ENCODE assay signal across 2 cellular contexts in genomic region chr6:160131636-160132296, GRCh38.
TF ChIP-seq lines count a peak whose summit lies in the region.

No MANE protein-coding gene starts in this region.

TF ChIP-seq in IMR-90, 13 proteins besides CTCF, POLR2A, EP300 and RAD21:
- TF ChIP-seq SMC3 (IDR thresholded peaks at IDR 0.05; ENCODE audit: low read depth, low read length) (no peak), CHD1 (IDR thresholded peaks at IDR 0.05; ENCODE audit: low read depth, low read length) (no peak), RFX5 (IDR thresholded peaks at IDR 0.05; ENCODE audit: low read depth, low read length) (no peak)

TF ChIP-seq in H1, 55 proteins besides CTCF, POLR2A, EP300 and RAD21:
- TF ChIP-seq JUN (IDR thresholded peaks at IDR 0.05; ENCODE audit: low read depth, low read length) (no peak), NRF1 (IDR thresholded peaks at IDR 0.05; ENCODE audit: low read depth, low read length) (no peak), YY1 (IDR thresholded peaks at IDR 0.05; ENCODE audit: low read depth, low read length) (no peak)
- TF ChIP-seq, protein P1, sequence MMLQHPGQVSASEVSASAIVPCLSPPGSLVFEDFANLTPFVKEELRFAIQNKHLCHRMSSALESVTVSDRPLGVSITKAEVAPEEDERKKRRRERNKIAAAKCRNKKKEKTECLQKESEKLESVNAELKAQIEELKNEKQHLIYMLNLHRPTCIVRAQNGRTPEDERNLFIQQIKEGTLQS (IDR thresholded peaks at IDR 0.05; ENCODE audit: insufficient read depth, low read depth, low read length) = no peak
